8 cellular contexts compared by ENCODE assay signal in the genomic region with DNA sequence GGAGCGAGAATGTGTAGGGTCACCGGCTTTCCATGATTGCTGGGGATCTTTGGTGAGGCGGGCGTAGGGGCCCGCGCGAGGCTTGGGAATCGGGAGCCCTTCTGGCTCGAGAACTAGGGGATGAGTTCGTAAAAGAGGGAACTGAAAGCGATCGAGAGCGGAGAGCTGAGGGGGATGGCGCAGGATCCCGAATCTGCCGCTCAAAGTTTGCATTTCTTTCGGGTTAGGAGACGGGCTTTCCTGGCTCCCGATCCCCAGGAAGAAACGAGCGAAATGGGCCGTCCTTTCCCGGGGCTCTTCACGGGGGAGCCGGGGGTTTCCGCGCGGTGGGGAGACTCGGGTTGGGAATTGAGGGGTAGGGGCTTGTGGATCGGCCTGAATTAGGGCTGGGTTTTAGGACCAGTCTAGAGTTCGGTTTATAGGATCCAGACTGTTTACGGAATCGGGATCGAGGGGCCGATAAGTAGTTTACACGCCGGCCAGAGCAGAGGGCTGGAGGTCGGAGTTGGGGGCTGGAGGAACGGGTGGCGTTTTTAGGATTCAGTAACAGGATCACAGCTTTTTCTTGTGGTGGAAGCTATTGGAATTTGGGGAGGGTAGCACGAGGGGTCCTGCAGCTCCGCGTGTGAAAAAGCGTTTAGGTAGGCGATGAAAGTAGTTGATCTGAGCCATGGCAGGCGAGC. TPM values are rescaled to one million over a fixed set of nuclear protein-coding genes. Genes with fewer than 3 reads are reported as not detected.
A peak's percentile ranks its signal among the peaks of the same experiment; 100 is the strongest.
DNase-seq lines count a peak whose midpoint lies in the region; ATAC-seq and TF ChIP-seq lines count a peak whose summit lies in the region.

No MANE protein-coding gene starts in this region.

- in situ Hi-C loops in gastrocnemius medialis (cut with MboI; ENCODE audit: low sequenced_read_pairs in 4 of 4), result loop anchor here (5.0 to 10.0 kb wide), 3 partner anchors 179 to 239 kb away; no protein-coding TSS in a partner anchor

- H3K4me3 ChIP-seq in heart left ventricle (peak overlapping the region; percentile 54 to 86 (median 68)), right cardiac atrium (ENCODE audit: low read length) (peak overlapping the region; percentile 72), gastrocnemius medialis (peak overlapping the region; percentile 62 to 90 (median 70))

- H3K4me1 ChIP-seq in heart left ventricle (peaks cover 0 to 54% (median 26%) of the 10 kb centered on the region in 12 donors), right cardiac atrium (ENCODE audit: control insufficient read depth, insufficient read depth, low read length) (peaks cover 7% of the 10 kb centered on the region), gastrocnemius medialis (peaks cover 44 to 45% of the 10 kb centered on the region in 2 donors)

- H3K36me3 Mint-ChIP-seq in activated B cell treated with CpG ODN at 0.5 μM for 24 hours (ENCODE audit: low read depth), result peaks cover 1% of the 10 kb centered on the region

- peaks cover 21% of the 10 kb centered on the region for H3K4me1 Mint-ChIP-seq in activated B cell treated with CpG ODN at 0.5 μM for 24 hours

- no peak overlapping the region for H3K27ac Mint-ChIP-seq in activated B cell treated with CpG ODN at 0.5 μM for 24 hours

- peak overlapping the region; percentile 86 for H3K4me3 Mint-ChIP-seq in activated B cell treated with CpG ODN at 0.5 μM for 24 hours

- no peaks in the 10 kb centered on the region for H3K36me3 ChIP-seq in heart left ventricle
- no peaks in the 10 kb centered on the region for H3K36me3 ChIP-seq in gastrocnemius medialis

- H3K27me3 ChIP-seq in heart left ventricle, result peaks cover 0 to 48% (median 2%) of the 10 kb centered on the region in 9 donors
- H3K27me3 ChIP-seq in right cardiac atrium (ENCODE audit: control insufficient read depth, insufficient read depth), result no peaks in the 10 kb centered on the region
- no peaks in the 10 kb centered on the region for H3K27me3 ChIP-seq in gastrocnemius medialis

- 1 to 2% (median 2%) methylated on average over 44 to 46 of the region's 46 CpGs for WGBS in heart left ventricle, 4 donors
- WGBS in right cardiac atrium, result 2% methylated on average over 46 of the region's 46 CpGs

- TF ChIP-seq POLR2A in heart left ventricle (IDR thresholded peaks at IDR 0.05) (no peak), gastrocnemius medialis (IDR thresholded peaks at IDR 0.05) (no peak)

- intact Hi-C loops in heart left ventricle (cut with DNase I) (loop anchor here (1.0 to 10.0 kb wide), 12 partner anchors 46 to 239 kb away; no protein-coding TSS in a partner anchor), left cardiac atrium (cut with DNase I) (loop anchor here (2.0 to 10.0 kb wide), 2 partner anchors 183 to 239 kb away; no protein-coding TSS in a partner anchor), activated B cell treated with CpG ODN at 0.5 μM for 24 hours (cut with micrococcal nuclease) (loop anchor here (10.0 kb wide), 1 partner anchor 239 kb away; no protein-coding TSS in a partner anchor), right cardiac atrium (cut with DNase I) (loop anchor here in 3 of 4 donors (2.0 to 10.0 kb wide), 4 partner anchors 56 to 239 kb away; no protein-coding TSS in a partner anchor), gastrocnemius medialis (cut with DNase I; ENCODE audit: low total_unique reads) (loop anchor here (1.0 to 5.0 kb wide), 8 partner anchors 46 to 259 kb away; a partner anchor contains a TSS)

- peak in 1 of 4 donors; percentile 3 for ATAC-seq in heart left ventricle
- no peak for ATAC-seq in left cardiac atrium
- no peak for ATAC-seq in activated B cell treated with CpG ODN at 0.5 μM for 24 hours (ENCODE audit: low read depth)
- no peak for ATAC-seq in right cardiac atrium
- ATAC-seq in gastrocnemius medialis, result peak; percentile 18 to 20
- ATAC-seq in GM21423 (IDR thresholded peaks at IDR 0.05; ENCODE audit: unreplicated experiment), result no peak
- ATAC-seq in HG03108 (IDR thresholded peaks at IDR 0.05; ENCODE audit: unreplicated experiment), result no peak
- no peak for ATAC-seq in GM21526 (IDR thresholded peaks at IDR 0.05; ENCODE audit: low FRiP score, unreplicated experiment)

- TF ChIP-seq CTCF in heart left ventricle (IDR thresholded peaks at IDR 0.05) (no peak), activated B cell treated with CpG ODN at 0.5 μM for 24 hours (IDR thresholded peaks at IDR 0.05) (no peak), gastrocnemius medialis (IDR thresholded peaks at IDR 0.05 in 4 of 5, conservative IDR thresholded peaks at IDR 0.05 in 1 of 5) (no peak)

- no peaks in the 10 kb centered on the region for H3K9me3 Mint-ChIP-seq in activated B cell treated with CpG ODN at 0.5 μM for 24 hours

- peaks cover 66% of the 10 kb centered on the region for H3K27me3 Mint-ChIP-seq in activated B cell treated with CpG ODN at 0.5 μM for 24 hours

- peak overlapping the region; percentile 12 to 86 (median 80) for H3K27ac ChIP-seq in heart left ventricle
- peak overlapping the region; percentile 86 for H3K27ac ChIP-seq in right cardiac atrium (ENCODE audit: low read length)
- peak overlapping the region; percentile 88 to 99 (median 91) for H3K27ac ChIP-seq in gastrocnemius medialis

- CTCF ChIA-PET in activated B cell treated with CpG ODN at 0.5 μM for 24 hours (lab: Charles Lee), result no interaction called here

- H3K9me3 ChIP-seq in heart left ventricle, result no peaks in the 10 kb centered on the region
- no peaks in the 10 kb centered on the region for H3K9me3 ChIP-seq in right cardiac atrium (ENCODE audit: control insufficient read depth, low read length)
- no peaks in the 10 kb centered on the region for H3K9me3 ChIP-seq in gastrocnemius medialis

- DNase-seq in heart left ventricle (no peak), left cardiac atrium (no peak), activated B cell treated with CpG ODN at 0.5 μM for 24 hours (no peak), right cardiac atrium (no peak), gastrocnemius medialis (no peak)

- POLR2A ChIA-PET in activated B cell treated with CpG ODN at 0.5 μM for 24 hours (lab: Charles Lee), result no interaction called here

RNA-seq across cellular contexts. Expression of a gene that starts 1.3 kb away (rescaled TPM):
- total RNA-seq in heart left ventricle (1 to 10 TPM; 3.1 to 9.4 (median 5.0) TPM), left cardiac atrium (10 to 100 TPM; 13.8 to 14.4 TPM), activated B cell treated with CpG ODN at 0.5 μM for 24 hours (not detected in 2 replicates), right cardiac atrium (10 to 100 TPM; 12.5 to 20.2 (median 18.8) TPM), gastrocnemius medialis (10 to 100 TPM in 1 of 4 donors, 1 to 10 TPM in 3; 3.7 to 11.7 (median 6.0) TPM)
- polyA plus RNA-seq in heart left ventricle (1 to 10 TPM; 3.2 to 4.0 TPM), right cardiac atrium (8.1 TPM)

RNA-seq across cellular contexts. Expression of a gene that starts 54.4 kb away (rescaled TPM):
- 10 to 100 TPM in 1 of 9 donors, 1 to 10 TPM in 8; 5.3 to 11.3 (median 6.8) TPM for total RNA-seq in heart left ventricle
- polyA plus RNA-seq in heart left ventricle, result 10 to 100 TPM in 1 of 2 donors, 1 to 10 TPM in 1; 4.7 to 21.8 TPM
- 10 to 100 TPM; 10.9 to 12.8 TPM for total RNA-seq in left cardiac atrium
- 18.8 and 20.1 TPM in 2 replicates for total RNA-seq in activated B cell treated with CpG ODN at 0.5 μM for 24 hours
- 10 to 100 TPM; 11.1 to 13.2 (median 11.7) TPM for total RNA-seq in right cardiac atrium
- polyA plus RNA-seq in right cardiac atrium, result 14.1 TPM
- 10 to 100 TPM in 1 of 4 donors, 1 to 10 TPM in 3; 6.3 to 11.2 (median 9.4) TPM for total RNA-seq in gastrocnemius medialis

Comparison
In these comparisons a context has a peak if more than half of its experiments do, and no peak if none do; other contexts are left out.
1. ATAC-seq: peak in gastrocnemius medialis (2 of 2); none in left cardiac atrium (0 of 2), activated B cell treated with CpG ODN at 0.5 μM for 24 hours (single experiment), right cardiac atrium (0 of 2), GM21423 (single experiment), HG03108 (single experiment) and GM21526 (single experiment).
2. Peak in every context shown above with its lines, with median percentiles within 50 percentile points of each other: H3K27ac ChIP-seq and H3K4me3 ChIP-seq.